In the genomic region with DNA sequence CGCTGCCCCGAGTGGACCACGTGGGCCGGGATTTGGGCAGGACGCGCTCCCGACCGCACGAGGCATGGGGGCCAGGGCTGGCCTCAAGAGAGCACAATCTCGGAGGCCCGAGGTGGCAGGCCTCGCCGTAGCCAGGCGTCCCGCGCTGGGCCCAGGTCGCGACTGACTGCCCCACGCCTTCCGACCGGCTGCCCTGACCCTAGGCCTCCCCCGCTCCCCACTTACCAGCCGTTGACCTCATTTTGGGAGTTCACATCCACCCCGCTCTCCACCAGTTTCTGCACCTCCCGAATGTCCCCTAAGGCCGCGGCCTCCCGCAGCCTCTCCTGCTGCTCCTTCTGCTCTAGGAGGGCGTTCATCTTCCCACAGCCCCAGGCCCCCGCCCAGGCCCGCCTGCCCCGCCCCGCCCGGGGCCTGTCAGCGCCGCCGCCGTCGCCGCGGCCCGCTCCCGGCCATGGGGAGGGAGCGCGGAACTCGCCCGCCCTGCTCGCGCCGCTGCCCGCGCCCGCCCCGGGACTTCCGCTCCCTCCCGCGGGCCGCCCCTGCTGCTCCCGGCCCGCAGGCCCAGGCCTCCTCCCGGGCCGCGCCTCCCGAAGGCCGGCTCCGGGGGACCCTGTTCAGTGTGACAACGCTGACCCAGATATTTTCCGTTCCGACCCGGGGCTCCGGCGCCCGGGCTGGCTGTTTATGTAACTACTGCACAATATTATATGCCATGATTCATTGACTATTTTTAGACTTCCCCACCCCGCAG, we compare ENCODE assay signal across 8 cellular contexts. TPM values are rescaled to one million over a fixed set of nuclear protein-coding genes. Genes with fewer than 3 reads are reported as not detected.
A peak's percentile ranks its signal among the peaks of the same experiment; 100 is the strongest.
DNase-seq lines count a peak whose midpoint lies in the region; ATAC-seq, FAIRE-seq and TF ChIP-seq lines count a peak whose summit lies in the region.

A gene with protein sequence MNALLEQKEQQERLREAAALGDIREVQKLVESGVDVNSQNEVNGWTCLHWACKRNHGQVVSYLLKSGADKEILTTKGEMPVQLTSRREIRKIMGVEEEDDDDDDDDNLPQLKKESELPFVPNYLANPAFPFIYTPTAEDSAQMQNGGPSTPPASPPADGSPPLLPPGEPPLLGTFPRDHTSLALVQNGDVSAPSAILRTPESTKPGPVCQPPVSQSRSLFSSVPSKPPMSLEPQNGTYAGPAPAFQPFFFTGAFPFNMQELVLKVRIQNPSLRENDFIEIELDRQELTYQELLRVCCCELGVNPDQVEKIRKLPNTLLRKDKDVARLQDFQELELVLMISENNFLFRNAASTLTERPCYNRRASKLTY (minus strand): TSS at position 619 of the 754 bp plus-strand sequence. CDS start 260 bp downstream, at position 359.

- 2% methylated on average over 37 of the region's 74 CpGs for WGBS in HepG2 (ENCODE audit: low lambda C conversion rate)

- peak within 1 kb of the TSS; percentile 96 for H3K9ac ChIP-seq in HepG2 (ENCODE audit: insufficient read depth, low read depth, low read length)

- TF ChIP-seq CTCF in C4-2B (conservative IDR thresholded peaks at IDR 0.05), result no peak
- no peak for TF ChIP-seq CTCF in HepG2 (CRISPR knock-in tag; IDR thresholded peaks at IDR 0.05)

- H4K20me1 ChIP-seq in HepG2 (ENCODE audit: insufficient read depth, low read length), result no peaks in the 10 kb centered on the region

- DNase-seq in NCI-H748 (lab: John Stamatoyannopoulos, UW; ENCODE audit: unreplicated experiment), result peak; percentile 91
- DNase-seq in activated CD4-positive, alpha-beta T cell treated with anti-CD3 and anti-CD28 coated beads, Interleukin-2, amount 50 U/mL, for 24 hours (ENCODE audit: low read depth in 1 of 2, low spot score in 1 of 2), result peak; percentile 90 to 92
- DNase-seq in HepG2 (ENCODE audit: low spot score), result peak; percentile 88
- DNase-seq in stimulated activated CD4-positive, alpha-beta T cell treated with anti-CD3 and anti-CD28 coated beads, Interleukin-2, amount 100 ng/mL, for 48 hours, result peak; percentile 91

- H3K27ac Mint-ChIP-seq in dendritic cell treated with granulocyte-macrophage colony-stimulating factor and Interleukin-4, amounts not matched to agents 40 ng/mL and 50 ng/mL, for 4 days, result peak within 1 kb of the TSS; percentile 97

- POLR2A ChIA-PET in HepG2 (lab: Yijun Ruan, JAX), result interaction anchor here (0.6 to 6.5 kb wide), 14 partner anchors 10 to 206 kb away, joined by 3 to 97 read pairs (median 5); a partner anchor contains a TSS

- no peaks in the 10 kb centered on the region for H3K9me3 ChIP-seq in HepG2 (ENCODE audit: low read length)

- TF ChIP-seq EP300 in HepG2 (IDR thresholded peaks at IDR 0.05; ENCODE audit: low read depth in 2 of 2, low read length in 2 of 2), result peak; percentile 69 to 75
- peak; percentile 48; the same call in 1 of the 2 replicates for TF ChIP-seq EP300 in HepG2 (CRISPR knock-in tag; IDR thresholded peaks at IDR 0.05; ENCODE audit: borderline replicate concordance)

- no peaks in the 10 kb centered on the region for H3K27me3 Mint-ChIP-seq in dendritic cell treated with granulocyte-macrophage colony-stimulating factor and Interleukin-4, amounts not matched to agents 40 ng/mL and 50 ng/mL, for 4 days

- peak within 1 kb of the TSS; percentile 87 to 92 (median 88) for H3K4me3 ChIP-seq in HepG2 (replicated peaks in 1 of 3; ENCODE audit: insufficient read depth in 1 of 3, low read depth in 2 of 3, low read length in 3 of 3)

- peak; percentile 59 to 65; a peak in 3 of 4 replicates for TF ChIP-seq POLR2A in HepG2 (IDR thresholded peaks at IDR 0.05; ENCODE audit: insufficient read depth in 1 of 2, low read depth in 2 of 2, low read length in 2 of 2)

- TSS peak; percentile 83 for BruUV-seq in HepG2 (replicated peaks; lab: Mats Ljungman, UMichigan)

- FAIRE-seq in HepG2 (lab: Jason Lieb, UNC), result peak; percentile 57

- H3K4me2 ChIP-seq in HepG2 (ENCODE audit: low read depth, low read length), result peak within 1 kb of the TSS; percentile 99

- peaks cover 56% of the 10 kb centered on the region for H3K4me1 ChIP-seq in HepG2 (ENCODE audit: insufficient read depth, low read length)

- peak within 1 kb of the TSS; percentile 93 for H3K27ac ChIP-seq in C4-2B
- H3K27ac ChIP-seq in HepG2 (ENCODE audit: extremely low read length, insufficient read depth, low read length), result peak within 1 kb of the TSS; percentile 91

- ATAC-seq in GM19395 (IDR thresholded peaks at IDR 0.05; ENCODE audit: unreplicated experiment) (peak; percentile 80), HG03558 (IDR thresholded peaks at IDR 0.05; ENCODE audit: extremely low read depth, unreplicated experiment) (peak; percentile 73), HepG2 (peak; percentile 82)

- CTCF ChIA-PET in HepG2 (lab: Yijun Ruan, JAX; ENCODE audit: low intra/inter-chr PET ratio, low total read pairs), result no interaction called here

- intact Hi-C loops in dendritic cell treated with granulocyte-macrophage colony-stimulating factor and Interleukin-4, amounts not matched to agents 40 ng/mL and 50 ng/mL, for 4 days (cut with micrococcal nuclease), result loop anchor here (1.0 to 10.0 kb wide), 4 partner anchors 12 to 160 kb away; a partner anchor contains a TSS
- intact Hi-C loops in HepG2 (cut with micrococcal nuclease; ENCODE audit: unreplicated experiment), result loop anchor here (2.0 kb wide), 1 partner anchor 49 kb away; no protein-coding TSS in a partner anchor

- peaks cover 49% of the 10 kb centered on the region for H3K79me2 ChIP-seq in HepG2 (ENCODE audit: insufficient read depth, low read length)

- H3K9me3 Mint-ChIP-seq in dendritic cell treated with granulocyte-macrophage colony-stimulating factor and Interleukin-4, amounts not matched to agents 40 ng/mL and 50 ng/mL, for 4 days, result no peaks in the 10 kb centered on the region

- peak within 1 kb of the TSS; percentile 92 for H3K4me3 Mint-ChIP-seq in dendritic cell treated with granulocyte-macrophage colony-stimulating factor and Interleukin-4, amounts not matched to agents 40 ng/mL and 50 ng/mL, for 4 days

- peaks cover 32% of the 10 kb centered on the region for H3K36me3 Mint-ChIP-seq in dendritic cell treated with granulocyte-macrophage colony-stimulating factor and Interleukin-4, amounts not matched to agents 40 ng/mL and 50 ng/mL, for 4 days (ENCODE audit: low read depth)

- peak; percentile 55 for TF ChIP-seq RAD21 in HepG2 (CRISPR knock-in tag; IDR thresholded peaks at IDR 0.05)

- H3K27me3 ChIP-seq in HepG2 (ENCODE audit: control insufficient read depth in 1 of 2, insufficient read depth in 2 of 2, low read length in 2 of 2), result no peaks in the 10 kb centered on the region; a peak in 1 of 5 replicates

- in situ Hi-C loops in HepG2 (cut with HindIII; ENCODE audit: extremely low pct_ligation_motif_present, low pct_unique_long_range_greater_than_20kb), result no loop called here

- no peaks in the 10 kb centered on the region; a peak in 3 of 5 replicates for H3K36me3 ChIP-seq in HepG2 (replicated peaks in 1 of 2; ENCODE audit: control insufficient read depth in 1 of 2, insufficient read depth in 2 of 2, low read length in 2 of 2)

- H3K4me1 Mint-ChIP-seq in dendritic cell treated with granulocyte-macrophage colony-stimulating factor and Interleukin-4, amounts not matched to agents 40 ng/mL and 50 ng/mL, for 4 days (ENCODE audit: low read depth), result peaks cover 29% of the 10 kb centered on the region

- peak within 1 kb of the TSS; percentile 90 for H2AFZ ChIP-seq in HepG2 (ENCODE audit: low read length)

TF ChIP-seq in HepG2, 621 proteins besides CTCF, POLR2A, EP300 and RAD21 (continues in another document):
- TF ChIP-seq TCF12 (IDR thresholded peaks at IDR 0.05) (no peak), TCF12 (CRISPR knock-in tag; IDR thresholded peaks at IDR 0.05) (peak; percentile 11; the same call in 1 of the 2 replicates), ZNF737 (CRISPR knock-in tag; IDR thresholded peaks at IDR 0.05; ENCODE audit: borderline replicate concordance) (peak; percentile 45; the same call in 1 of the 2 replicates), SP4 (CRISPR knock-in tag; IDR thresholded peaks at IDR 0.05) (peak; percentile 61; the same call in 1 of the 2 replicates), KLF11 (CRISPR knock-in tag; IDR thresholded peaks at IDR 0.05) (peak; percentile 75), MEIS1 (CRISPR knock-in tag; IDR thresholded peaks at IDR 0.05; ENCODE audit: borderline replicate concordance) (peak; percentile 78; the same call in 1 of the 2 replicates), RARA (CRISPR knock-in tag; IDR thresholded peaks at IDR 0.05) (peak; percentile 54), ZNF430 (CRISPR knock-in tag; IDR thresholded peaks at IDR 0.05) (peak; percentile 78), ZNF563 (CRISPR knock-in tag; IDR thresholded peaks at IDR 0.05) (peak; percentile 87), ZNF30 (CRISPR knock-in tag; IDR thresholded peaks at IDR 0.05) (no peak), ZNF121 (CRISPR knock-in tag; IDR thresholded peaks at IDR 0.05) (no peak)
- TF ChIP-seq, protein P1, sequence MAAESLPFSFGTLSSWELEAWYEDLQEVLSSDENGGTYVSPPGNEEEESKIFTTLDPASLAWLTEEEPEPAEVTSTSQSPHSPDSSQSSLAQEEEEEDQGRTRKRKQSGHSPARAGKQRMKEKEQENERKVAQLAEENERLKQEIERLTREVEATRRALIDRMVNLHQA (CRISPR knock-in tag; IDR thresholded peaks at IDR 0.05), result no peak

RNA-seq across cellular contexts. Expression of the gene that starts here (rescaled TPM):
- 46.4 and 52.4 TPM in 2 replicates for total RNA-seq in HepG2 (2016; rRNA removed; fragmentation: Illumina TruSeq; extraction: Trizol)
- 14.8 and 17.0 TPM in 2 replicates for total RNA-seq in HepG2 (2016; cell fraction: cytosol; rRNA removed; fragmentation: Illumina TruSeq; extraction: Trizol; ENCODE audit: low read depth)
- total RNA-seq in HepG2 (2016; cell fraction: insoluble cytoplasmic fraction; rRNA removed; fragmentation: Illumina TruSeq; extraction: Trizol), result 43.9 and 45.1 TPM in 2 replicates
- 53.6 and 57.7 TPM in 2 replicates for total RNA-seq in HepG2 (2016; cell fraction: membrane; rRNA removed; fragmentation: Illumina TruSeq; extraction: Trizol)
- 27.7 and 32.1 TPM in 2 replicates for total RNA-seq in HepG2 (2016; cell fraction: nucleus; rRNA removed; fragmentation: Illumina TruSeq; extraction: Trizol)
- 30.2 and 35.0 TPM in 2 replicates for polyA plus RNA-seq in HepG2 (2011; rRNA removed)
- polyA plus RNA-seq in HepG2 (2011; cell fraction: cytosol; rRNA removed), result 20.9 and 27.5 TPM in 2 replicates
- 14.0 and 17.7 TPM in 2 replicates for polyA plus RNA-seq in HepG2 (2011; cell fraction: nucleus; rRNA removed)
- polyA plus RNA-seq in HepG2 (2012), result 25.7 and 26.1 TPM in 2 replicates
- 12.7 TPM in 2 replicates for polyA plus RNA-seq in HepG2 (2016; cell fraction: cytosol; fragmentation: Illumina TruSeq; extraction: Trizol; ENCODE audit: low read depth)
- polyA plus RNA-seq in HepG2 (2016; cell fraction: insoluble cytoplasmic fraction; fragmentation: Illumina TruSeq; extraction: Trizol; ENCODE audit: low read depth), result 37.2 and 46.0 TPM in 2 replicates
- 34.9 and 37.7 TPM in 2 replicates for polyA plus RNA-seq in HepG2 (2016; cell fraction: membrane; fragmentation: Illumina TruSeq; extraction: Trizol; ENCODE audit: low read depth)
- 52.0 and 58.7 TPM in 2 replicates for polyA plus RNA-seq in HepG2 (2016; cell fraction: nucleus; fragmentation: Illumina TruSeq; extraction: Trizol; ENCODE audit: insufficient read depth, low read depth)
- polyA minus RNA-seq in HepG2 (2011; rRNA and poly(A)+ RNA removed; ENCODE audit: low replicate concordance), result 22.7 and 24.6 TPM in 2 replicates
- polyA minus RNA-seq in HepG2 (2011; cell fraction: cytosol; rRNA and poly(A)+ RNA removed), result 31.7 and 31.9 TPM in 2 replicates
- 21.2 and 23.9 TPM in 2 replicates for polyA minus RNA-seq in HepG2 (2011; cell fraction: nucleus; rRNA and poly(A)+ RNA removed)

Comparison
In these comparisons a context has a peak if more than half of its experiments do, and no peak if none do; other contexts are left out.
1. Peak in every context shown above with its lines: DNase-seq, ATAC-seq, H3K4me3 ChIP-seq and H3K27ac ChIP-seq.